ENCODE assay signal across 34 cellular contexts in genomic region chr13:20594276-20594675, GRCh38.
"Had no signal": no experiment of that assay in that cellular context is flagged by ENCODE, and none has a peak within 500 bp of the region (broad histone marks: within the 10 kb centered on the region; RNA-seq: fewer than 3 reads in every experiment).

No MANE protein-coding gene starts in this region.

- H3K27me3 Mint-ChIP-seq: activated CD4-positive, alpha-beta memory T cell treated with anti-CD3 and anti-CD28 coated beads, Interleukin-2, amount 10 ng/mL, durations not matched to agents 7 days and 5 days; activated CD4-positive, alpha-beta T cell treated with anti-CD3 and anti-CD28 coated beads for 36 hours; activated CD4-positive, alpha-beta T cell treated with anti-CD3 and anti-CD28 coated beads, Interleukin-2, amount 10 ng/mL, durations not matched to agents 7 days and 5 days; activated CD8-positive, alpha-beta memory T cell treated with anti-CD3 and anti-CD28 coated beads, Interleukin-2, amount 10 ng/mL, durations not matched to agents 7 days and 5 days; activated naive CD8-positive, alpha-beta T cell treated with anti-CD3 and anti-CD28 coated beads for 36 hours; activated T-cell treated with anti-CD3 and anti-CD28 coated beads, Interleukin-2, amount 50 U/mL, for 24 hours; central memory CD8-positive, alpha-beta T cell had no signal

- ATAC-seq: activated CD4-positive, alpha-beta T cell treated with anti-CD3 and anti-CD28 coated beads for 36 hours; activated CD4-positive, CD25-positive, alpha-beta regulatory T cell treated with anti-CD3 and anti-CD28 coated beads, Interleukin-2, amount 50 U/mL, for 24 hours; activated CD8-positive, alpha-beta memory T cell treated with anti-CD3 and anti-CD28 coated beads, Interleukin-2, amount 10 ng/mL, durations not matched to agents 7 days and 5 days; activated CD8-positive, alpha-beta T cell treated with anti-CD3 and anti-CD28 coated beads, Interleukin-2, amount 10 ng/mL, durations not matched to agents 7 days and 5 days; activated naive CD4-positive, alpha-beta T cell treated with anti-CD3 and anti-CD28 coated beads, Interleukin-2, amount 50 U/mL, for 72 hours; body of pancreas had no signal

- H3K4me3 Mint-ChIP-seq: activated CD4-positive, alpha-beta memory T cell treated with anti-CD3 and anti-CD28 coated beads, Interleukin-2, amount 10 ng/mL, durations not matched to agents 7 days and 5 days; activated CD4-positive, alpha-beta T cell treated with anti-CD3 and anti-CD28 coated beads for 36 hours; activated CD4-positive, alpha-beta T cell treated with anti-CD3 and anti-CD28 coated beads, Interleukin-2, amount 10 ng/mL, durations not matched to agents 7 days and 5 days; activated CD8-positive, alpha-beta memory T cell treated with anti-CD3 and anti-CD28 coated beads, Interleukin-2, amount 10 ng/mL, durations not matched to agents 7 days and 5 days; activated CD8-positive, alpha-beta T cell treated with anti-CD3 and anti-CD28 coated beads, Interleukin-2, amount 10 ng/mL, durations not matched to agents 7 days and 5 days; activated naive CD4-positive, alpha-beta T cell treated with anti-CD3 and anti-CD28 coated beads for 36 hours; activated naive CD8-positive, alpha-beta T cell treated with anti-CD3 and anti-CD28 coated beads for 36 hours; activated T-cell treated with anti-CD3 and anti-CD28 coated beads, Interleukin-2, amount 50 U/mL, for 24 hours; central memory CD8-positive, alpha-beta T cell; T-helper 1 cell treated with Interleukin-12 subunit alpha and Interleukin-12 subunit beta and Interleukin-4 antibody, amounts not matched to agents 30 μg/mL and 1 μg/mL, for 36 hours; T-helper 2 cell treated with Interferon-gamma antibody and Interleukin-4, amounts not matched to agents 5 μg/mL and 100 μg/mL, for 36 hours had no signal

- H3K4me1 Mint-ChIP-seq: activated CD4-positive, alpha-beta memory T cell treated with anti-CD3 and anti-CD28 coated beads, Interleukin-2, amount 10 ng/mL, durations not matched to agents 7 days and 5 days; activated CD4-positive, alpha-beta T cell treated with anti-CD3 and anti-CD28 coated beads for 36 hours; activated CD4-positive, alpha-beta T cell treated with anti-CD3 and anti-CD28 coated beads, Interleukin-2, amount 10 ng/mL, durations not matched to agents 7 days and 5 days; activated CD8-positive, alpha-beta memory T cell treated with anti-CD3 and anti-CD28 coated beads, Interleukin-2, amount 10 ng/mL, durations not matched to agents 7 days and 5 days; activated naive CD8-positive, alpha-beta T cell treated with anti-CD3 and anti-CD28 coated beads for 36 hours; central memory CD8-positive, alpha-beta T cell had no signal

- DNase-seq: activated CD4-positive, alpha-beta memory T cell treated with anti-CD3 and anti-CD28 coated beads, Interleukin-2, amount 10 ng/mL, durations not matched to agents 7 days and 5 days; activated CD4-positive, alpha-beta T cell treated with anti-CD3 and anti-CD28 coated beads for 1 hour; activated CD4-positive, alpha-beta T cell treated with anti-CD3 and anti-CD28 coated beads for 36 hours; activated CD4-positive, alpha-beta T cell treated with anti-CD3 and anti-CD28 coated beads for 48 hours; activated CD4-positive, alpha-beta T cell treated with anti-CD3 and anti-CD28 coated beads, Interleukin-2, amount 10 ng/mL, durations not matched to agents 7 days and 5 days; activated CD4-positive, alpha-beta T cell treated with anti-CD3 and anti-CD28 coated beads, Interleukin-2, amount 50 U/mL, for 48 hours; activated CD4-positive, CD25-positive, alpha-beta regulatory T cell; activated CD8-positive, alpha-beta memory T cell treated with anti-CD3 and anti-CD28 coated beads for 24 hours; activated CD8-positive, alpha-beta memory T cell treated with anti-CD3 and anti-CD28 coated beads, Interleukin-2, amount 10 ng/mL, durations not matched to agents 7 days and 5 days; activated CD8-positive, alpha-beta memory T cell treated with anti-CD3 and anti-CD28 coated beads, Interleukin-2, amount 50 U/mL, for 48 hours; activated CD8-positive, alpha-beta T cell treated with anti-CD3 and anti-CD28 coated beads, Interleukin-2, amount 10 ng/mL, durations not matched to agents 7 days and 5 days; activated effector memory CD4-positive, alpha-beta T cell treated with Interleukin-2 at 50 U/mL for 16 hours; activated gamma-delta T cell treated with Interleukin-2 at 50 U/mL for 16 hours; activated naive CD4-positive, alpha-beta T cell; activated naive CD4-positive, alpha-beta T cell treated with anti-CD3 and anti-CD28 coated beads for 36 hours; activated naive CD4-positive, alpha-beta T cell treated with anti-CD3 and anti-CD28 coated beads, Interleukin-2, amount 50 U/mL, for 16 hours; activated naive CD8-positive, alpha-beta T cell treated with anti-CD3 and anti-CD28 coated beads for 36 hours; activated T-cell treated with anti-CD3 and anti-CD28 coated beads, Interleukin-2, amount 50 U/mL, for 24 hours; activated T-cell treated with anti-CD3 and anti-CD28 coated beads, Interleukin-2, amount 50 U/mL, for 48 hours; adrenal gland; amniotic stem cell; aorta; body of pancreas; brain microvascular endothelial cell; cerebellar nuclear complex; T-helper 1 cell; T-helper 2 cell; T-helper 9 cell had no signal

- H3K36me3 Mint-ChIP-seq: activated CD8-positive, alpha-beta memory T cell treated with anti-CD3 and anti-CD28 coated beads, Interleukin-2, amount 10 ng/mL, durations not matched to agents 7 days and 5 days; activated naive CD4-positive, alpha-beta T cell treated with anti-CD3 and anti-CD28 coated beads, Interleukin-2, amount 50 U/mL, for 72 hours; activated naive CD8-positive, alpha-beta T cell treated with anti-CD3 and anti-CD28 coated beads for 36 hours had no signal

- H3K9me3 Mint-ChIP-seq: activated CD4-positive, alpha-beta memory T cell treated with anti-CD3 and anti-CD28 coated beads, Interleukin-2, amount 10 ng/mL, durations not matched to agents 7 days and 5 days; activated CD4-positive, alpha-beta T cell treated with anti-CD3 and anti-CD28 coated beads, Interleukin-2, amount 10 ng/mL, durations not matched to agents 7 days and 5 days; activated naive CD4-positive, alpha-beta T cell treated with anti-CD3 and anti-CD28 coated beads for 36 hours; activated naive CD4-positive, alpha-beta T cell treated with anti-CD3 and anti-CD28 coated beads, Interleukin-2, amount 50 U/mL, for 72 hours; activated naive CD8-positive, alpha-beta T cell treated with anti-CD3 and anti-CD28 coated beads for 36 hours; activated T-cell treated with anti-CD3 and anti-CD28 coated beads, Interleukin-2, amount 50 U/mL, for 24 hours; activated T-helper 2 cell treated with anti-CD3 and anti-CD28 coated beads, Interferon-gamma antibody, Interleukin-2, Interleukin-4, amounts not matched to agents 10 μg/mL and 5 μg/mL and 100 μg/mL, durations not matched to agents 14 hours and 24 hours and 36 hours; central memory CD8-positive, alpha-beta T cell; T-helper 1 cell treated with Interleukin-12 subunit alpha and Interleukin-12 subunit beta and Interleukin-4 antibody, amounts not matched to agents 30 μg/mL and 1 μg/mL, for 36 hours; T-helper 2 cell treated with Interferon-gamma antibody and Interleukin-4, amounts not matched to agents 5 μg/mL and 100 μg/mL, for 36 hours had no signal

- H3K27ac Mint-ChIP-seq: activated CD4-positive, alpha-beta memory T cell treated with anti-CD3 and anti-CD28 coated beads, Interleukin-2, amount 10 ng/mL, durations not matched to agents 7 days and 5 days; activated CD4-positive, alpha-beta T cell treated with anti-CD3 and anti-CD28 coated beads for 36 hours; activated CD4-positive, alpha-beta T cell treated with anti-CD3 and anti-CD28 coated beads, Interleukin-2, amount 10 ng/mL, durations not matched to agents 7 days and 5 days; activated CD8-positive, alpha-beta memory T cell treated with anti-CD3 and anti-CD28 coated beads, Interleukin-2, amount 10 ng/mL, durations not matched to agents 7 days and 5 days; activated CD8-positive, alpha-beta T cell treated with anti-CD3 and anti-CD28 coated beads, Interleukin-2, amount 10 ng/mL, durations not matched to agents 7 days and 5 days; activated naive CD4-positive, alpha-beta T cell treated with anti-CD3 and anti-CD28 coated beads for 36 hours; activated naive CD4-positive, alpha-beta T cell treated with anti-CD3 and anti-CD28 coated beads, Interleukin-2, amount 50 U/mL, for 72 hours; activated naive CD8-positive, alpha-beta T cell treated with anti-CD3 and anti-CD28 coated beads for 36 hours; activated T-cell treated with anti-CD3 and anti-CD28 coated beads, Interleukin-2, amount 50 U/mL, for 24 hours; activated T-helper 2 cell treated with anti-CD3 and anti-CD28 coated beads, Interferon-gamma antibody, Interleukin-2, Interleukin-4, amounts not matched to agents 10 μg/mL and 5 μg/mL and 100 μg/mL, durations not matched to agents 14 hours and 24 hours and 36 hours; T-helper 1 cell treated with Interleukin-12 subunit alpha and Interleukin-12 subunit beta and Interleukin-4 antibody, amounts not matched to agents 30 μg/mL and 1 μg/mL, for 36 hours; T-helper 2 cell treated with Interferon-gamma antibody and Interleukin-4, amounts not matched to agents 5 μg/mL and 100 μg/mL, for 36 hours had no signal
